In genomic region chr2:126642031-126642430, GRCh38 we compare ENCODE assay signal across 22 cellular contexts. TPM values are rescaled to one million over a fixed set of nuclear protein-coding genes. Genes with fewer than 3 reads are reported as not detected.
"Had no signal": no experiment of that assay in that cellular context is flagged by ENCODE, and none has a peak within 500 bp of the region (broad histone marks: within the 10 kb centered on the region; RNA-seq: fewer than 3 reads in every experiment).

No MANE protein-coding gene starts in this region.

- H3K9me3 ChIP-seq: SJSA1 had no signal

- H3K4me1 ChIP-seq: SJSA1 had no signal

- H3K27me3 ChIP-seq: SJSA1 had no signal

- H3K36me3 ChIP-seq: SJSA1 had no signal

- ATAC-seq: HepG2 had no signal

- DNase-seq: IMR-90, Kasumi-1, MM.1S, NCI-H1092 treated with DMSO at 0.1 percent for 48 hours, NCI-H1436, NCI-H187, NCI-H2029, NCI-H2081 treated with DMSO at 0.1 percent for 48 hours, NCI-H2171, NCI-H226, NCI-H446, NCI-H510A, NCI-H69, NCI-H774, Right ventricle myocardium superior, RPMI8226, SIG-M5 had no signal

- H3K4me3 ChIP-seq: SJSA1, SK-N-MC had no signal

- H3K27ac ChIP-seq: KMS-11, SJSA1, SK-N-MC had no signal

RNA-seq across cellular contexts. Expression of gene GYPC, which starts 13.9 kb away (rescaled TPM):
- total RNA-seq: HepG2, HT1080, SJSA1 had no signal
- polyA plus RNA-seq: HepG2 had no signal
